Comparison of ENCODE assay signal across 20 cellular contexts in genomic region chr6:147023581-147023980, GRCh38.
A peak's percentile ranks its signal among the peaks of the same experiment; 100 is the strongest.
DNase-seq lines count a peak whose midpoint lies in the region; ATAC-seq and TF ChIP-seq lines count a peak whose summit lies in the region.
"Had no signal": no experiment of that assay in that cellular context is flagged by ENCODE, and none has a peak within 500 bp of the region (broad histone marks: within the 10 kb centered on the region; RNA-seq: fewer than 3 reads in every experiment).

No MANE protein-coding gene starts in this region.

- H3K4me2 ChIP-seq in osteoblast (ENCODE audit: insufficient read depth, low read length), result no peak overlapping the region
- H3K4me2 ChIP-seq: BLaER1 treated with 17β-estradiol and CSF1 and Interleukin-3, amounts not matched to agents 10 nM and 100 nM; PC-9 had no signal

- H3K9me3 ChIP-seq in osteoblast (ENCODE audit: low read depth, low read length), result no peaks in the 10 kb centered on the region
- H3K9me3 ChIP-seq: BLaER1 treated with 17β-estradiol and CSF1 and Interleukin-3, amounts not matched to agents 10 nM and 100 nM had no signal

- intact Hi-C loops in head of caudate nucleus (cut with DNase I), result no loop called here

- peak overlapping the region; percentile 32 for H2AFZ ChIP-seq in osteoblast (ENCODE audit: low read length)
- H2AFZ ChIP-seq: PC-9 had no signal

- H4K20me1 ChIP-seq in osteoblast (ENCODE audit: insufficient read depth, low read length), result no peaks in the 10 kb centered on the region
- H4K20me1 ChIP-seq: BLaER1 treated with 17β-estradiol and CSF1 and Interleukin-3, amounts not matched to agents 10 nM and 100 nM had no signal

- H3K4me3 ChIP-seq in osteoblast (ENCODE audit: insufficient read depth, low read length), result no peak overlapping the region
- H3K4me3 ChIP-seq: BLaER1 treated with 17β-estradiol and CSF1 and Interleukin-3, amounts not matched to agents 10 nM and 100 nM; GM23248; PC-9 had no signal

- no peak overlapping the region for H3K27ac ChIP-seq in osteoblast (ENCODE audit: low read depth, low read length)
- H3K27ac ChIP-seq: BLaER1 treated with 17β-estradiol and CSF1 and Interleukin-3, amounts not matched to agents 10 nM and 100 nM; GM23248; PC-9; RWPE1 had no signal

- no peak for TF ChIP-seq CTCF in osteoblast (IDR thresholded peaks at IDR 0.05; ENCODE audit: extremely low read depth, low read depth, low read length)

- DNase-seq in EL (peak; percentile 8), OCI-M1 (lab: John Stamatoyannopoulos, UW) (peak; percentile 38), iris pigment epithelial cell (ENCODE audit: low read depth) (peak; percentile 31), osteoblast (ENCODE audit: insufficient read length, low spot score, missing footprints) (no peak), head of caudate nucleus (no peak)
- DNase-seq: CD8-positive, alpha-beta memory T cell; DMS79; GM23248; HCEC 1CT; NCI-H1105 treated with DMSO at 0.1 percent for 48 hours; NCI-H1694; NCI-H2081 treated with DMSO at 0.1 percent for 48 hours; NCI-H510A; NCI-H774; PC-9; SIG-M5 had no signal

- H3K79me2 ChIP-seq in osteoblast (ENCODE audit: insufficient read depth, low read length), result no peaks in the 10 kb centered on the region

- H3K27me3 ChIP-seq in osteoblast (ENCODE audit: insufficient read depth, low read length), result no peaks in the 10 kb centered on the region
- H3K27me3 ChIP-seq: BLaER1 treated with 17β-estradiol and CSF1 and Interleukin-3, amounts not matched to agents 10 nM and 100 nM had no signal

- no peaks in the 10 kb centered on the region for H3K36me3 ChIP-seq in osteoblast (ENCODE audit: insufficient read depth, low read length)
- H3K36me3 ChIP-seq: BLaER1 treated with 17β-estradiol and CSF1 and Interleukin-3, amounts not matched to agents 10 nM and 100 nM had no signal

- ATAC-seq in GM18873 (IDR thresholded peaks at IDR 0.05; ENCODE audit: low FRiP score, unreplicated experiment), result no peak
- no peak for ATAC-seq in HG02981 (IDR thresholded peaks at IDR 0.05; ENCODE audit: unreplicated experiment)

- no peaks in the 10 kb centered on the region for H3K4me1 ChIP-seq in osteoblast (ENCODE audit: insufficient read depth, low read length)
- H3K4me1 ChIP-seq: BLaER1 treated with 17β-estradiol and CSF1 and Interleukin-3, amounts not matched to agents 10 nM and 100 nM had no signal

Comparison
In these comparisons a context has a peak if more than half of its experiments do, and no peak if none do; other contexts are left out.
1. DNase-seq: peak in EL (single experiment), OCI-M1 (single experiment) and iris pigment epithelial cell (single experiment); none in osteoblast (single experiment) and head of caudate nucleus (0 of 42).